Comparison of ENCODE assay signal across 13 cellular contexts in genomic region chr7:47954231-47954911, GRCh38. TPM values are rescaled to one million over a fixed set of nuclear protein-coding genes. Genes with fewer than 3 reads are reported as not detected.
DNase-seq lines count a peak whose midpoint lies in the region; ATAC-seq and TF ChIP-seq lines count a peak whose summit lies in the region.
"Had no signal": no experiment of that assay in that cellular context is flagged by ENCODE, and none has a peak within 500 bp of the region (broad histone marks: within the 10 kb centered on the region; RNA-seq: fewer than 3 reads in every experiment).

No MANE protein-coding gene starts in this region.

- H3K36me3 Mint-ChIP-seq in activated CD8-positive, alpha-beta memory T cell treated with anti-CD3 and anti-CD28 coated beads, Interleukin-2, amount 10 ng/mL, durations not matched to agents 7 days and 5 days = peaks cover 17% of the 10 kb centered on the region
- H3K36me3 Mint-ChIP-seq in T-helper 17 cell (ENCODE audit: low read depth) = peaks cover 10% of the 10 kb centered on the region

- H3K27me3 ChIP-seq in osteoblast (ENCODE audit: insufficient read depth, low read length) = no peaks in the 10 kb centered on the region

- TF ChIP-seq CTCF in osteoblast (IDR thresholded peaks at IDR 0.05; ENCODE audit: extremely low read depth, low read depth, low read length) = no peak

- peaks cover 8% of the 10 kb centered on the region for H3K4me1 ChIP-seq in osteoblast (ENCODE audit: insufficient read depth, low read length)

- ATAC-seq in activated CD8-positive, alpha-beta memory T cell treated with anti-CD3 and anti-CD28 coated beads, Interleukin-2, amount 10 ng/mL, durations not matched to agents 7 days and 5 days = no peak
- ATAC-seq in HG02642 (IDR thresholded peaks at IDR 0.05; ENCODE audit: poor library complexity, unreplicated experiment) (peak; percentile 43), T-helper 17 cell (no peak), HG03025 (IDR thresholded peaks at IDR 0.05; ENCODE audit: low FRiP score, unreplicated experiment) (no peak), GM19467 (IDR thresholded peaks at IDR 0.05; ENCODE audit: unreplicated experiment) (no peak)

- no peaks in the 10 kb centered on the region for H3K27me3 Mint-ChIP-seq in activated CD8-positive, alpha-beta memory T cell treated with anti-CD3 and anti-CD28 coated beads, Interleukin-2, amount 10 ng/mL, durations not matched to agents 7 days and 5 days
- H3K27me3 Mint-ChIP-seq in T-helper 17 cell = no peaks in the 10 kb centered on the region
- H3K27me3 Mint-ChIP-seq: activated CD4-positive, alpha-beta memory T cell treated with anti-CD3 and anti-CD28 coated beads for 36 hours had no signal

- no peak overlapping the region for H2AFZ ChIP-seq in osteoblast (ENCODE audit: low read length)

- H3K4me2 ChIP-seq in osteoblast (ENCODE audit: insufficient read depth, low read length) = no peak overlapping the region
- H3K4me2 ChIP-seq: A549 had no signal

- CTCF ChIA-PET in activated CD8-positive, alpha-beta memory T cell treated with anti-CD3 and anti-CD28 coated beads, Interleukin-2, amount 10 ng/mL, durations not matched to agents 7 days and 5 days (lab: Charles Lee) = interaction anchor here (1.3 to 1.7 kb wide), 2 partner anchors 9 to 15 kb away, joined by 4 to 11 read pairs; no protein-coding TSS in a partner anchor

- no peaks in the 10 kb centered on the region for H3K9me3 Mint-ChIP-seq in activated CD8-positive, alpha-beta memory T cell treated with anti-CD3 and anti-CD28 coated beads, Interleukin-2, amount 10 ng/mL, durations not matched to agents 7 days and 5 days (ENCODE audit: low read depth)
- H3K9me3 Mint-ChIP-seq: activated CD4-positive, alpha-beta memory T cell treated with anti-CD3 and anti-CD28 coated beads for 36 hours had no signal

- peaks cover 14% of the 10 kb centered on the region for H3K36me3 ChIP-seq in osteoblast (ENCODE audit: insufficient read depth, low read length)

- peaks cover 2% of the 10 kb centered on the region for H3K4me1 Mint-ChIP-seq in activated CD8-positive, alpha-beta memory T cell treated with anti-CD3 and anti-CD28 coated beads, Interleukin-2, amount 10 ng/mL, durations not matched to agents 7 days and 5 days
- peaks cover 5% of the 10 kb centered on the region for H3K4me1 Mint-ChIP-seq in T-helper 17 cell

- no peaks in the 10 kb centered on the region for H3K79me2 ChIP-seq in osteoblast (ENCODE audit: insufficient read depth, low read length)

- peaks cover 5% of the 10 kb centered on the region for H4K20me1 ChIP-seq in osteoblast (ENCODE audit: insufficient read depth, low read length)

- no peak overlapping the region for H3K4me3 Mint-ChIP-seq in activated CD8-positive, alpha-beta memory T cell treated with anti-CD3 and anti-CD28 coated beads, Interleukin-2, amount 10 ng/mL, durations not matched to agents 7 days and 5 days
- no peak overlapping the region for H3K4me3 Mint-ChIP-seq in T-helper 17 cell
- H3K4me3 Mint-ChIP-seq: activated CD4-positive, alpha-beta memory T cell treated with anti-CD3 and anti-CD28 coated beads for 36 hours had no signal

- DNase-seq in activated CD8-positive, alpha-beta memory T cell treated with anti-CD3 and anti-CD28 coated beads, Interleukin-2, amount 50 U/mL, for 48 hours = peak; percentile 15
- no peak for DNase-seq in activated CD8-positive, alpha-beta memory T cell treated with anti-CD3 and anti-CD28 coated beads, Interleukin-2, amount 10 ng/mL, durations not matched to agents 7 days and 5 days
- DNase-seq in T-helper 17 cell (no peak), osteoblast (ENCODE audit: insufficient read length, low spot score, missing footprints) (no peak), superior temporal gyrus (ENCODE audit: extremely low spot score) (no peak)
- DNase-seq: activated CD4-positive, alpha-beta memory T cell treated with anti-CD3 and anti-CD28 coated beads for 36 hours; anterior cingulate cortex; NCI-H774; stimulated activated CD4-positive, alpha-beta T cell treated with anti-CD3 and anti-CD28 coated beads, Interleukin-2, amount 100 ng/mL, for 24 hours had no signal

- H3K9me3 ChIP-seq in T-helper 17 cell (ENCODE audit: control insufficient read depth, low read length, poor library complexity, severe bottlenecking) = no peaks in the 10 kb centered on the region
- no peaks in the 10 kb centered on the region for H3K9me3 ChIP-seq in osteoblast (ENCODE audit: low read depth, low read length)
- H3K9me3 ChIP-seq: A549 had no signal

- H3K27ac ChIP-seq in osteoblast (ENCODE audit: low read depth, low read length) = peak overlapping the region; percentile 60
- H3K27ac ChIP-seq: A549 had no signal

- no peak overlapping the region for H3K4me3 ChIP-seq in osteoblast (ENCODE audit: insufficient read depth, low read length)
- H3K4me3 ChIP-seq: A549 had no signal

- no peak overlapping the region for H3K27ac Mint-ChIP-seq in activated CD8-positive, alpha-beta memory T cell treated with anti-CD3 and anti-CD28 coated beads, Interleukin-2, amount 10 ng/mL, durations not matched to agents 7 days and 5 days
- H3K27ac Mint-ChIP-seq in T-helper 17 cell = peak overlapping the region; percentile 32
- H3K27ac Mint-ChIP-seq: activated CD4-positive, alpha-beta memory T cell treated with anti-CD3 and anti-CD28 coated beads for 36 hours had no signal

RNA-seq across cellular contexts. Expression of gene PKD1L1, which starts 6.1 kb away (rescaled TPM):
- under 1 TPM; 0.06 to 0.19 TPM for total RNA-seq in activated CD8-positive, alpha-beta memory T cell treated with anti-CD3 and anti-CD28 coated beads, Interleukin-2, amount 10 ng/mL, durations not matched to agents 7 days and 5 days
- under 1 TPM; 0.77 to 0.83 TPM for total RNA-seq in T-helper 17 cell
- total RNA-seq in osteoblast = under 0.01 TPM in 2 replicates

RNA-seq across cellular contexts. Expression of gene HUS1, which starts 25.0 kb away (rescaled TPM):
- 10 to 100 TPM; 27.0 to 30.8 TPM for total RNA-seq in activated CD8-positive, alpha-beta memory T cell treated with anti-CD3 and anti-CD28 coated beads, Interleukin-2, amount 10 ng/mL, durations not matched to agents 7 days and 5 days
- 10 to 100 TPM; 57.7 to 65.1 TPM for total RNA-seq in T-helper 17 cell
- 17.1 and 19.9 TPM in 2 replicates for total RNA-seq in osteoblast
